ENCODE assay signal across 21 cellular contexts in the genomic region with DNA sequence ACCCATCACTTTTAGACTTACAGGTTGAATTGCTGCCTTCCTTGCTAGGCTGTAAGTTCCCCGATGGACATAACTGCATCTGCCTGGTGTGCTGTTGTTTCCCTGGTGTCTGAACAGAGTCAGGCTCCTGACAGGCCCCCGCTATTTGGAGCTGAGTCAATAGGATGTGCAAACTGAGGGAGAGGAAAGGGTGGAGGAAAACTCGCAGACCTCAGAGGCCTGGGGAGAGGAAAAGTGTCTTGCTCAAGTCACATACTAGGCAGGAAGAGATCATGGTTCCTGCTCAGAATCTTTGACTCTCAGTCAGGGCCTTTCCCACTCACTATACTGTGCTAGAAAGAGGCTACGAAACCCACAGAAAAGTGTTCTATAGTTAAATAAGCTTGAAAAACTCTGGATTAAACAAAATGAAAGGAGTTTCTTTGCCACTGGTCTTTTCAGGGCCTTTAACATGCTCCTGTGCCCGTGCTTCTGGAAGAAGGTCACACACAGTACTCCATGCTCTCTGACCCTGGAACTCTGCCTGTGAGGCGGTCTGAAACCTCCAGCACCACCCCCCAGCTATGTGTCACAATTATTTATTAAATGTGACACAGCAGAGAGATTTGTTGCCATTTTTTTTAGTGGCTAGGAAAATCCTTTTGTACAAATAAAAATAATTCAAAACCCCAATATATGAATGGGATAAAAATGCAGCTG. TPM values are rescaled to one million over a fixed set of nuclear protein-coding genes. Genes with fewer than 3 reads are reported as not detected.
DNase-seq lines count a peak whose midpoint lies in the region; ATAC-seq, FAIRE-seq and TF ChIP-seq lines count a peak whose summit lies in the region.
"Had no signal": no experiment of that assay in that cellular context is flagged by ENCODE, and none has a peak within 500 bp of the region (broad histone marks: within the 10 kb centered on the region; RNA-seq: fewer than 3 reads in every experiment).

No MANE protein-coding gene starts in this region.

- H3K27ac ChIP-seq in liver (ENCODE audit: low read depth in 1 of 2, low read length in 2 of 2) = peak overlapping the region; percentile 37 to 53
- H3K27ac ChIP-seq in HepG2 (ENCODE audit: extremely low read length, insufficient read depth, low read length) = no peak overlapping the region
- peak overlapping the region; percentile 60 for H3K27ac ChIP-seq in endodermal cell (ENCODE audit: low read depth, low read length)
- no peak overlapping the region for H3K27ac ChIP-seq in mesenchymal stem cell (ENCODE audit: low read length, poor library complexity, severe bottlenecking)
- H3K27ac ChIP-seq in left ventricle myocardium inferior (replicated peaks) = no peak overlapping the region
- no peak overlapping the region for H3K27ac ChIP-seq in lower lobe of right lung
- H3K27ac ChIP-seq: A549, PC-9, skin epidermis, tibial nerve had no signal

- BruUV-seq in HepG2 (replicated peaks; lab: Mats Ljungman, UMichigan) = no TSS peak

- no peak overlapping the region for H2BK12ac ChIP-seq in mesenchymal stem cell (ENCODE audit: low read length in 2 of 2)

- H3K4me3 Mint-ChIP-seq in endodermal cell = no peak overlapping the region
- H3K4me3 Mint-ChIP-seq: activated T-cell treated with anti-CD3 and anti-CD28 coated beads, Interleukin-2, amount 50 U/mL, for 4 hours had no signal

- DNase-seq in HepG2 (ENCODE audit: low spot score) (no peak), endodermal cell (no peak), mesenchymal stem cell (peak; percentile 54), left ventricle myocardium inferior (no peak), lower lobe of right lung (no peak), A172 (ENCODE audit: low spot score) (no peak)
- DNase-seq in stimulated activated CD4-positive, alpha-beta T cell treated with anti-CD3 and anti-CD28 coated beads, Interleukin-12 subunit alpha, Interleukin-12 subunit beta, amount 100 ng/mL, for 4 hours = no peak
- DNase-seq: activated T-cell treated with anti-CD3 and anti-CD28 coated beads, Interleukin-2, amount 50 U/mL, for 4 hours; central memory CD4-positive, alpha-beta T cell; midbrain; NCI-H1105 treated with DMSO at 0.1 percent for 48 hours; NCI-H82; PC-9 had no signal

- H3K36me3 ChIP-seq in liver (ENCODE audit: control insufficient read depth in 4 of 4, insufficient read depth in 3 of 4, low read depth in 1 of 4, low read length in 3 of 4) (no peaks in the 10 kb centered on the region), HepG2 (replicated peaks in 1 of 2; ENCODE audit: control insufficient read depth in 1 of 2, insufficient read depth in 2 of 2, low read length in 2 of 2) (no peaks in the 10 kb centered on the region), endodermal cell (ENCODE audit: control insufficient read depth, insufficient read depth, low read length) (no peaks in the 10 kb centered on the region), mesenchymal stem cell (ENCODE audit: control insufficient read depth in 1 of 2, insufficient read depth in 2 of 2, low read depth in 1 of 2, low read length in 2 of 2) (peaks cover 0 to 13% of the 10 kb centered on the region in 2 experiments), left ventricle myocardium inferior (peaks cover 2% of the 10 kb centered on the region), lower lobe of right lung (no peaks in the 10 kb centered on the region)

- no peak overlapping the region for H3K4me3 ChIP-seq in liver (ENCODE audit: low read depth in 1 of 3, low read length in 3 of 3)
- no peak overlapping the region for H3K4me3 ChIP-seq in HepG2 (replicated peaks in 1 of 3; ENCODE audit: insufficient read depth in 1 of 3, low read depth in 2 of 3, low read length in 3 of 3)
- H3K4me3 ChIP-seq in endodermal cell (ENCODE audit: low read length) = no peak overlapping the region
- H3K4me3 ChIP-seq in mesenchymal stem cell (ENCODE audit: insufficient read depth in 1 of 2, low read depth in 1 of 2, low read length in 2 of 2) = no peak overlapping the region
- H3K4me3 ChIP-seq in left ventricle myocardium inferior = no peak overlapping the region
- H3K4me3 ChIP-seq in lower lobe of right lung = no peak overlapping the region
- H3K4me3 ChIP-seq: A549, PC-9, skin epidermis, tibial nerve had no signal

- intact Hi-C loops in HepG2 (cut with micrococcal nuclease; ENCODE audit: unreplicated experiment) = no loop called here
- intact Hi-C loops in left ventricle myocardium inferior (cut with micrococcal nuclease) = no loop called here
- intact Hi-C loops in lower lobe of right lung (cut with DNase I) = no loop called here

- H3K9ac ChIP-seq in liver (ENCODE audit: low read depth in 1 of 2, low read length in 2 of 2) (no peak overlapping the region), HepG2 (ENCODE audit: insufficient read depth, low read depth, low read length) (no peak overlapping the region), endodermal cell (ENCODE audit: extremely low read depth, low read length, poor library complexity, severe bottlenecking) (no peak overlapping the region), mesenchymal stem cell (ENCODE audit: low read length) (peak overlapping the region; percentile 64)

- no peak overlapping the region for H3K4ac ChIP-seq in mesenchymal stem cell (ENCODE audit: low read depth in 1 of 2, low read length in 2 of 2)

- H3K4me1 Mint-ChIP-seq in endodermal cell = no peaks in the 10 kb centered on the region

- ATAC-seq in HepG2 (no peak), lower lobe of right lung (no peak)
- ATAC-seq: A549; activated naive CD4-positive, alpha-beta T cell treated with anti-CD3 and anti-CD28 coated beads, Interleukin-2, amount 50 U/mL, for 72 hours; activated T-cell treated with anti-CD3 and anti-CD28 coated beads, Interleukin-2, amount 50 U/mL, for 4 hours had no signal

- in situ Hi-C loops in HepG2 (cut with HindIII; ENCODE audit: extremely low pct_ligation_motif_present, low pct_unique_long_range_greater_than_20kb) = no loop called here

- 55% methylated on average over 6 of the region's 6 CpGs for WGBS in liver
- 59% methylated on average over 6 of the region's 6 CpGs for WGBS in HepG2 (ENCODE audit: low lambda C conversion rate)
- WGBS in endodermal cell (ENCODE audit: insufficient coverage in 1 of 2, insufficient read length in 1 of 2), 2 experiments = 85 to 87% methylated on average over 4 to 6 of the region's 6 CpGs
- WGBS in mesenchymal stem cell = 43% methylated on average over 4 of the region's 6 CpGs

- no peak overlapping the region for H3K18ac ChIP-seq in mesenchymal stem cell (ENCODE audit: low read depth in 1 of 2, low read length in 2 of 2)

- TF ChIP-seq RAD21 in liver (IDR thresholded peaks at IDR 0.05) = no peak
- TF ChIP-seq RAD21 in HepG2 (CRISPR knock-in tag; IDR thresholded peaks at IDR 0.05) = no peak

- no peaks in the 10 kb centered on the region for H3K27me3 ChIP-seq in liver (ENCODE audit: control insufficient read depth in 4 of 4, insufficient read depth in 4 of 4, low read length in 3 of 4)
- H3K27me3 ChIP-seq in HepG2 (ENCODE audit: control insufficient read depth in 1 of 2, insufficient read depth in 2 of 2, low read length in 2 of 2) = no peaks in the 10 kb centered on the region; a peak in 1 of 5 replicates
- H3K27me3 ChIP-seq in endodermal cell (ENCODE audit: control insufficient read depth, insufficient read depth, low read length, poor library complexity, severe bottlenecking) = no peaks in the 10 kb centered on the region
- no peaks in the 10 kb centered on the region for H3K27me3 ChIP-seq in mesenchymal stem cell (ENCODE audit: control insufficient read depth in 1 of 2, insufficient read depth in 1 of 2, low read length in 2 of 2)
- H3K27me3 ChIP-seq in left ventricle myocardium inferior (ENCODE audit: low read depth) = no peaks in the 10 kb centered on the region
- H3K27me3 ChIP-seq in lower lobe of right lung (ENCODE audit: low read depth) = no peaks in the 10 kb centered on the region
- H3K27me3 ChIP-seq: tibial nerve had no signal

- H3K4me2 ChIP-seq in HepG2 (ENCODE audit: low read depth, low read length) = no peak overlapping the region
- no peak overlapping the region for H3K4me2 ChIP-seq in mesenchymal stem cell (ENCODE audit: low read length, poor library complexity, severe bottlenecking)
- H3K4me2 ChIP-seq: A549, PC-9 had no signal

- no peak for FAIRE-seq in HepG2 (lab: Jason Lieb, UNC)
- FAIRE-seq: A549, endometrium had no signal

- no peak for TF ChIP-seq CTCF in liver (IDR thresholded peaks at IDR 0.05; ENCODE audit: low read depth, low read length, missing input control)
- no peak for TF ChIP-seq CTCF in HepG2 (CRISPR knock-in tag; IDR thresholded peaks at IDR 0.05)
- no peak for TF ChIP-seq CTCF in endodermal cell (conservative IDR thresholded peaks at IDR 0.05)
- no peak for TF ChIP-seq CTCF in left ventricle myocardium inferior (IDR thresholded peaks at IDR 0.05; ENCODE audit: borderline replicate concordance)
- TF ChIP-seq CTCF in lower lobe of right lung (IDR thresholded peaks at IDR 0.05) = no peak

- no peak for TF ChIP-seq POLR2A in HepG2 (IDR thresholded peaks at IDR 0.05; ENCODE audit: insufficient read depth in 1 of 2, low read depth in 2 of 2, low read length in 2 of 2)

- no peak overlapping the region for H2BK15ac ChIP-seq in mesenchymal stem cell (ENCODE audit: low read depth, poor library complexity, severe bottlenecking)

- no peaks in the 10 kb centered on the region for H3K9me3 Mint-ChIP-seq in endodermal cell
- H3K9me3 Mint-ChIP-seq: activated naive CD4-positive, alpha-beta T cell treated with anti-CD3 and anti-CD28 coated beads, Interleukin-2, amount 50 U/mL, for 72 hours; activated T-cell treated with anti-CD3 and anti-CD28 coated beads, Interleukin-2, amount 50 U/mL, for 4 hours had no signal

- no peaks in the 10 kb centered on the region for H3K36me3 Mint-ChIP-seq in endodermal cell (ENCODE audit: low read depth)
- H3K36me3 Mint-ChIP-seq: activated naive CD4-positive, alpha-beta T cell treated with anti-CD3 and anti-CD28 coated beads, Interleukin-2, amount 50 U/mL, for 72 hours had no signal

- no peak overlapping the region for H4K91ac ChIP-seq in mesenchymal stem cell (ENCODE audit: low read length)

- H4K8ac ChIP-seq in mesenchymal stem cell (ENCODE audit: low read length) = no peak overlapping the region

- H2AFZ ChIP-seq in HepG2 (ENCODE audit: low read length) = no peak overlapping the region
- H2AFZ ChIP-seq in mesenchymal stem cell (ENCODE audit: low read depth, low read length) = no peak overlapping the region
- H2AFZ ChIP-seq: PC-9 had no signal

- H3K79me2 ChIP-seq in HepG2 (ENCODE audit: insufficient read depth, low read length) = no peaks in the 10 kb centered on the region

- H3K79me1 ChIP-seq in mesenchymal stem cell (replicated peaks; ENCODE audit: low read length, poor library complexity, severe bottlenecking) = no peaks in the 10 kb centered on the region

- no peak overlapping the region for H3K27ac Mint-ChIP-seq in endodermal cell
- H3K27ac Mint-ChIP-seq: activated naive CD4-positive, alpha-beta T cell treated with anti-CD3 and anti-CD28 coated beads, Interleukin-2, amount 50 U/mL, for 72 hours had no signal

- H3K23ac ChIP-seq in mesenchymal stem cell (ENCODE audit: low read length in 2 of 2) = no peak overlapping the region

- no peaks in the 10 kb centered on the region for H4K20me1 ChIP-seq in HepG2 (ENCODE audit: insufficient read depth, low read length)

- H3K4me1 ChIP-seq in liver (ENCODE audit: control insufficient read depth in 4 of 4, insufficient read depth in 4 of 4, low read length in 3 of 4) = peaks cover 0 to 11% (median 8%) of the 10 kb centered on the region in 4 donors
- no peaks in the 10 kb centered on the region for H3K4me1 ChIP-seq in HepG2 (ENCODE audit: insufficient read depth, low read length)
- no peaks in the 10 kb centered on the region for H3K4me1 ChIP-seq in endodermal cell (ENCODE audit: control insufficient read depth, insufficient read depth, low read length)
- H3K4me1 ChIP-seq in mesenchymal stem cell (ENCODE audit: control insufficient read depth, insufficient read depth, low read depth, low read length) = peaks cover 9% of the 10 kb centered on the region
- no peaks in the 10 kb centered on the region for H3K4me1 ChIP-seq in left ventricle myocardium inferior
- H3K4me1 ChIP-seq in lower lobe of right lung = no peaks in the 10 kb centered on the region
- H3K4me1 ChIP-seq: A549, tibial nerve had no signal

- H3K14ac ChIP-seq in mesenchymal stem cell (ENCODE audit: low read length in 2 of 2) = no peak overlapping the region

- TF ChIP-seq EP300 in HepG2 (IDR thresholded peaks at IDR 0.05; ENCODE audit: low read depth in 2 of 2, low read length in 2 of 2) (no peak), HepG2 (CRISPR knock-in tag; IDR thresholded peaks at IDR 0.05; ENCODE audit: borderline replicate concordance) (no peak)

- H3K9me3 ChIP-seq in liver (ENCODE audit: control insufficient read depth in 4 of 4, low read length in 3 of 4) = no peaks in the 10 kb centered on the region
- no peaks in the 10 kb centered on the region for H3K9me3 ChIP-seq in HepG2 (ENCODE audit: low read length)
- H3K9me3 ChIP-seq in endodermal cell (ENCODE audit: control insufficient read depth, low read length) = no peaks in the 10 kb centered on the region
- no peaks in the 10 kb centered on the region for H3K9me3 ChIP-seq in mesenchymal stem cell (ENCODE audit: control insufficient read depth, low read length)
- H3K9me3 ChIP-seq in left ventricle myocardium inferior (replicated peaks) = no peaks in the 10 kb centered on the region
- no peaks in the 10 kb centered on the region for H3K9me3 ChIP-seq in lower lobe of right lung
- H3K9me3 ChIP-seq: A549, tibial nerve had no signal

- no peak overlapping the region for H2BK5ac ChIP-seq in mesenchymal stem cell (ENCODE audit: low read depth, low read length, poor library complexity, severe bottlenecking)

- POLR2A ChIA-PET in HepG2 (lab: Yijun Ruan, JAX) = no interaction called here

- no peaks in the 10 kb centered on the region for H3K27me3 Mint-ChIP-seq in endodermal cell (ENCODE audit: insufficient read depth)

- CTCF ChIA-PET in HepG2 (lab: Yijun Ruan, JAX; ENCODE audit: low intra/inter-chr PET ratio, low total read pairs) = no interaction called here

- no peak overlapping the region for H2AK5ac ChIP-seq in mesenchymal stem cell (ENCODE audit: low read length, severe bottlenecking)

- H2BK120ac ChIP-seq in mesenchymal stem cell (ENCODE audit: low read depth, low read length) = no peak overlapping the region

RNA-seq across cellular contexts. Expression of gene CDCP2, which starts 20.0 kb away (rescaled TPM):
- total RNA-seq in liver (under 1 TPM in 1 of 2 donors, not detected in 1; under 0.01 TPM), HepG2 (2016; rRNA removed; fragmentation: Illumina TruSeq; extraction: Trizol) (not detected in 2 replicates), endodermal cell (not detected), left ventricle myocardium inferior (not detected), lower lobe of right lung (not detected)
- polyA plus RNA-seq in liver (not detected), HepG2 (2011; rRNA removed) (0.03 TPM in 1 of 2 replicates, not detected in the other)
- total RNA-seq in HepG2 (2016; cell fraction: cytosol; rRNA removed; fragmentation: Illumina TruSeq; extraction: Trizol; ENCODE audit: low read depth) = not detected in 2 replicates
- total RNA-seq in HepG2 (2016; cell fraction: insoluble cytoplasmic fraction; rRNA removed; fragmentation: Illumina TruSeq; extraction: Trizol) = not detected in 2 replicates
- total RNA-seq in HepG2 (2016; cell fraction: membrane; rRNA removed; fragmentation: Illumina TruSeq; extraction: Trizol) = not detected in 2 replicates
- total RNA-seq in HepG2 (2016; cell fraction: nucleus; rRNA removed; fragmentation: Illumina TruSeq; extraction: Trizol) = not detected in 2 replicates
- not detected in 2 replicates for polyA plus RNA-seq in HepG2 (2011; cell fraction: cytosol; rRNA removed)
- polyA plus RNA-seq in HepG2 (2011; cell fraction: nucleus; rRNA removed) = not detected in 2 replicates
- not detected in 2 replicates for polyA plus RNA-seq in HepG2 (2012)
- not detected in 2 replicates for polyA plus RNA-seq in HepG2 (2016; cell fraction: cytosol; fragmentation: Illumina TruSeq; extraction: Trizol; ENCODE audit: low read depth)
- polyA plus RNA-seq in HepG2 (2016; cell fraction: insoluble cytoplasmic fraction; fragmentation: Illumina TruSeq; extraction: Trizol; ENCODE audit: low read depth) = not detected in 2 replicates
- polyA plus RNA-seq in HepG2 (2016; cell fraction: membrane; fragmentation: Illumina TruSeq; extraction: Trizol; ENCODE audit: low read depth) = not detected in 2 replicates
- not detected in 2 replicates for polyA plus RNA-seq in HepG2 (2016; cell fraction: nucleus; fragmentation: Illumina TruSeq; extraction: Trizol; ENCODE audit: insufficient read depth, low read depth)
- polyA minus RNA-seq in HepG2 (2011; rRNA and poly(A)+ RNA removed; ENCODE audit: low replicate concordance) = not detected in 2 replicates
- polyA minus RNA-seq in HepG2 (2011; cell fraction: cytosol; rRNA and poly(A)+ RNA removed) = not detected in 2 replicates
- not detected in 2 replicates for polyA minus RNA-seq in HepG2 (2011; cell fraction: nucleus; rRNA and poly(A)+ RNA removed)
- not detected for polyA plus RNA-seq in endodermal cell (2013, experiment 1 of 2)
- not detected for polyA plus RNA-seq in endodermal cell (2013, experiment 2 of 2)
- not detected for polyA plus RNA-seq in mesenchymal stem cell (2013, experiment 1 of 2)
- not detected for polyA plus RNA-seq in mesenchymal stem cell (2013, experiment 2 of 2)
- total RNA-seq in A172 (2014; rRNA removed; shearing (Covaris generic)) = not detected in 2 replicates
- total RNA-seq: activated T-cell treated with anti-CD3 and anti-CD28 coated beads, Interleukin-2, amount 50 U/mL, for 4 hours; glomerular endothelial cell; occipital lobe; PC-9 had no signal
- polyA plus RNA-seq: A549 had no signal

RNA-seq across cellular contexts. Expression of gene CYB5RL, which starts 27.1 kb away (rescaled TPM):
- total RNA-seq in liver (1 to 10 TPM; 3.6 to 4.5 TPM), HepG2 (2016; rRNA removed; fragmentation: Illumina TruSeq; extraction: Trizol) (4.1 and 5.0 TPM in 2 replicates), endodermal cell (10 to 100 TPM in 1 of 2 donors, 1 to 10 TPM in 1; 8.2 to 11.0 TPM), left ventricle myocardium inferior (6.1 TPM), lower lobe of right lung (9.0 TPM)
- polyA plus RNA-seq in liver (1 to 10 TPM; 1.5 TPM), HepG2 (2011; rRNA removed) (3.7 and 3.9 TPM in 2 replicates)
- 4.4 and 6.3 TPM in 2 replicates for total RNA-seq in HepG2 (2016; cell fraction: cytosol; rRNA removed; fragmentation: Illumina TruSeq; extraction: Trizol; ENCODE audit: low read depth)
- total RNA-seq in HepG2 (2016; cell fraction: insoluble cytoplasmic fraction; rRNA removed; fragmentation: Illumina TruSeq; extraction: Trizol) = 4.6 and 4.8 TPM in 2 replicates
- total RNA-seq in HepG2 (2016; cell fraction: membrane; rRNA removed; fragmentation: Illumina TruSeq; extraction: Trizol) = 4.8 and 6.3 TPM in 2 replicates
- total RNA-seq in HepG2 (2016; cell fraction: nucleus; rRNA removed; fragmentation: Illumina TruSeq; extraction: Trizol) = 2.2 and 3.2 TPM in 2 replicates
- polyA plus RNA-seq in HepG2 (2011; cell fraction: cytosol; rRNA removed) = 3.2 TPM in 2 replicates
- 6.4 and 7.3 TPM in 2 replicates for polyA plus RNA-seq in HepG2 (2011; cell fraction: nucleus; rRNA removed)
- 2.2 and 2.6 TPM in 2 replicates for polyA plus RNA-seq in HepG2 (2012)
- 5.6 and 6.5 TPM in 2 replicates for polyA plus RNA-seq in HepG2 (2016; cell fraction: cytosol; fragmentation: Illumina TruSeq; extraction: Trizol; ENCODE audit: low read depth)
- 2.7 and 2.9 TPM in 2 replicates for polyA plus RNA-seq in HepG2 (2016; cell fraction: insoluble cytoplasmic fraction; fragmentation: Illumina TruSeq; extraction: Trizol; ENCODE audit: low read depth)
- polyA plus RNA-seq in HepG2 (2016; cell fraction: membrane; fragmentation: Illumina TruSeq; extraction: Trizol; ENCODE audit: low read depth) = 3.5 and 4.4 TPM in 2 replicates
- 4.5 and 5.3 TPM in 2 replicates for polyA plus RNA-seq in HepG2 (2016; cell fraction: nucleus; fragmentation: Illumina TruSeq; extraction: Trizol; ENCODE audit: insufficient read depth, low read depth)
- 5.6 and 19.2 TPM in 2 replicates for polyA minus RNA-seq in HepG2 (2011; rRNA and poly(A)+ RNA removed; ENCODE audit: low replicate concordance)
- polyA minus RNA-seq in HepG2 (2011; cell fraction: cytosol; rRNA and poly(A)+ RNA removed) = 0.79 and 1.4 TPM in 2 replicates
- polyA minus RNA-seq in HepG2 (2011; cell fraction: nucleus; rRNA and poly(A)+ RNA removed) = 3.5 and 6.2 TPM in 2 replicates
- polyA plus RNA-seq in endodermal cell (2013, experiment 1 of 2) = 13.3 TPM
- polyA plus RNA-seq in endodermal cell (2013, experiment 2 of 2) = 12.0 TPM
- polyA plus RNA-seq in mesenchymal stem cell (2013, experiment 1 of 2) = 4.3 TPM
- 3.4 TPM for polyA plus RNA-seq in mesenchymal stem cell (2013, experiment 2 of 2)
- total RNA-seq in A172 (2014; rRNA removed; shearing (Covaris generic)) = 7.3 and 9.2 TPM in 2 replicates

RNA-seq across cellular contexts. Expression of gene MRPL37, which starts 27.2 kb away (rescaled TPM):
- total RNA-seq in liver = 10 to 100 TPM; 34.7 to 52.5 TPM
- 100 to 1,000 TPM in 1 of 2 donors, 10 to 100 TPM in 1; 86.0 to 114 TPM for polyA plus RNA-seq in liver
- total RNA-seq in HepG2 (2016; rRNA removed; fragmentation: Illumina TruSeq; extraction: Trizol) = 127 and 143 TPM in 2 replicates
- total RNA-seq in HepG2 (2016; cell fraction: cytosol; rRNA removed; fragmentation: Illumina TruSeq; extraction: Trizol; ENCODE audit: low read depth) = 107 and 109 TPM in 2 replicates
- 123 and 145 TPM in 2 replicates for total RNA-seq in HepG2 (2016; cell fraction: insoluble cytoplasmic fraction; rRNA removed; fragmentation: Illumina TruSeq; extraction: Trizol)
- total RNA-seq in HepG2 (2016; cell fraction: membrane; rRNA removed; fragmentation: Illumina TruSeq; extraction: Trizol) = 128 and 139 TPM in 2 replicates
- total RNA-seq in HepG2 (2016; cell fraction: nucleus; rRNA removed; fragmentation: Illumina TruSeq; extraction: Trizol) = 50.3 and 58.7 TPM in 2 replicates
- 26.5 and 31.7 TPM in 2 replicates for polyA plus RNA-seq in HepG2 (2011; rRNA removed)
- polyA plus RNA-seq in HepG2 (2011; cell fraction: cytosol; rRNA removed) = 31.8 and 37.2 TPM in 2 replicates
- polyA plus RNA-seq in HepG2 (2011; cell fraction: nucleus; rRNA removed) = 15.6 and 18.1 TPM in 2 replicates
- polyA plus RNA-seq in HepG2 (2012) = 81.3 and 106 TPM in 2 replicates
- 175 and 183 TPM in 2 replicates for polyA plus RNA-seq in HepG2 (2016; cell fraction: cytosol; fragmentation: Illumina TruSeq; extraction: Trizol; ENCODE audit: low read depth)
- polyA plus RNA-seq in HepG2 (2016; cell fraction: insoluble cytoplasmic fraction; fragmentation: Illumina TruSeq; extraction: Trizol; ENCODE audit: low read depth) = 248 and 256 TPM in 2 replicates
- 177 and 183 TPM in 2 replicates for polyA plus RNA-seq in HepG2 (2016; cell fraction: membrane; fragmentation: Illumina TruSeq; extraction: Trizol; ENCODE audit: low read depth)
- polyA plus RNA-seq in HepG2 (2016; cell fraction: nucleus; fragmentation: Illumina TruSeq; extraction: Trizol; ENCODE audit: insufficient read depth, low read depth) = 106 TPM in 2 replicates
- 34.6 and 75.1 TPM in 2 replicates for polyA minus RNA-seq in HepG2 (2011; rRNA and poly(A)+ RNA removed; ENCODE audit: low replicate concordance)
- 16.6 and 17.3 TPM in 2 replicates for polyA minus RNA-seq in HepG2 (2011; cell fraction: cytosol; rRNA and poly(A)+ RNA removed)
- polyA minus RNA-seq in HepG2 (2011; cell fraction: nucleus; rRNA and poly(A)+ RNA removed) = 12.8 and 13.4 TPM in 2 replicates
- 10 to 100 TPM; 84.5 to 95.8 TPM for total RNA-seq in endodermal cell
- 87.1 TPM for polyA plus RNA-seq in endodermal cell (2013, experiment 1 of 2)
- 77.1 TPM for polyA plus RNA-seq in endodermal cell (2013, experiment 2 of 2)
- polyA plus RNA-seq in mesenchymal stem cell (2013, experiment 1 of 2) = 83.1 TPM
- polyA plus RNA-seq in mesenchymal stem cell (2013, experiment 2 of 2) = 84.0 TPM
- total RNA-seq in left ventricle myocardium inferior = 78.3 TPM
- total RNA-seq in lower lobe of right lung = 41.8 TPM
- 158 and 188 TPM in 2 replicates for total RNA-seq in A172 (2014; rRNA removed; shearing (Covaris generic))

Comparison
In these comparisons a context has a peak if more than half of its experiments do, and no peak if none do; other contexts are left out.
1. H3K27ac ChIP-seq: peak in liver (2 of 2) and endodermal cell (single experiment); none in HepG2 (single experiment), mesenchymal stem cell (single experiment), left ventricle myocardium inferior (single experiment) and lower lobe of right lung (single experiment).